In the genomic region with DNA sequence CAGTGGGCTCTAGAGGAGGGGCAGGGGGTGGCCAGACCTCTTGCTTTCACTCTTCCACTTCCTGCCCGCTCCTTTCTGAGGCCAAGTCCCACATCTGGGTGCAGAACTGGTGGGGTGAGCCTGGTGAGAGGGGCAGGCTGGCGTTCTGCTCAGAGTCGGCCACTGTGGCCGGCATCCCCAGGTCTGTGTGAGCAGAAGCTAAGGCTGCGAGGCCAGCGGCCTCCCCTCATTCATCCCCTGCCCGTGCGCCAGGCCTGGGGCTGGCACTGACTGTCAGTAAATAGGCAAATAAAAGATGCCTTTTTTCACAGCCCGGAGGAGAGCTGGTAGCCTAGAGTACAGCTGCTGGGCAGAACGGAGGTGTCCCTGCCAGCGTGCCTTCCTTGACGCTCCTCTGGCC, we compare ENCODE assay signal across 1 cellular context.
TF ChIP-seq lines count a peak whose summit lies in the region.

No MANE protein-coding gene starts in this region.

TF ChIP-seq in endothelial cell of umbilical vein, 7 proteins besides CTCF, POLR2A, EP300 and RAD21 (continued from another document):
- TF ChIP-seq JUN (IDR thresholded peaks at IDR 0.05; ENCODE audit: borderline replicate concordance, insufficient read depth, insufficient read length, low read depth) (no peak), POLR2AphosphoS5 (IDR thresholded peaks at IDR 0.05; ENCODE audit: insufficient read depth, low read depth, low read length) (no peak)
